18 cellular contexts compared by ENCODE assay signal in the genomic region with DNA sequence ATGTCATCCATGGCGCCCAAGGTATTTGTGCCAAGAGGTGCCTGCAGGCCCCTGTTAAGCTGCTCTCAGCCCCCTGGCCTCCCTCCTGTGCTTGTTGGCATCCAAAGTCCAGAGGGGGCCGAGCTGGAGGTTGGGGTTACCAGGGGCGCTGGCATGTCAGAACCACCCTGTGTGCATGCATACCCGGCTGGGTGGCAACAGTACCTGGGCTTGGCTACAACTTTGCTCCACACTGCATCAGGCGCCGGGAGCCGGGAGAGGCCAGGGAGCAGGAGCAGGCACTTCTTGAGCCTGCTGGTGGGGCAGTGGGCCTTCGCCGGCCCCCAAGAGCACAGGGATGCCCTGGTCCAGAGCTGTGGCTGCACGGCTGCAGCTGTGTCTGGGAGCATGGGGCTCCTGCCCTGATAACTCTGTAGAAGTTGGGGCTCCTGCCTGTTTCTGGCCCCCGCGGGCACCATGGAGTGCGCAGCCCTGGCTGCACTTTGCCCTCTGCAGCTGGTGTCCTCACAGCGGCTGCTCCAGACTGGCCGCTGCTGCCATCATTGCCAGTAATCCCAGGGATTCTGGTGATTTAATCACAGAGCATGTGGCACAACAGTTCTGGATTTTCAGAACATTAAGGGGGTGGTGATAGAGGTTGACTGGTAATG.
DNase-seq lines count a peak whose midpoint lies in the region; ATAC-seq, FAIRE-seq and TF ChIP-seq lines count a peak whose summit lies in the region.
"Had no signal": no experiment of that assay in that cellular context is flagged by ENCODE, and none has a peak within 500 bp of the region (broad histone marks: within the 10 kb centered on the region; RNA-seq: fewer than 3 reads in every experiment).

No MANE protein-coding gene starts in this region.

- H2BK120ac ChIP-seq in H1 (replicated peaks; ENCODE audit: low read depth, low read length) = no peak overlapping the region

- no peaks in the 10 kb centered on the region for H3K27me3 ChIP-seq in H1 (replicated peaks in 1 of 4; ENCODE audit: control insufficient read depth in 3 of 4, extremely low read depth in 1 of 4, insufficient read depth in 3 of 4, low read length in 3 of 4)
- H3K27me3 ChIP-seq in sigmoid colon = no peaks in the 10 kb centered on the region

- no peak overlapping the region for H3K9ac ChIP-seq in H1 (replicated peaks in 1 of 4; ENCODE audit: extremely low read depth in 1 of 4, low read depth in 3 of 4, low read length in 3 of 4)

- H3K4me3 ChIP-seq in H1 (ENCODE audit: extremely low read depth in 1 of 4, insufficient read depth in 2 of 4, low read depth in 3 of 4, low read length in 4 of 4) = no peak overlapping the region
- no peak overlapping the region for H3K4me3 ChIP-seq in sigmoid colon

- H3K36me3 ChIP-seq in H1 (ENCODE audit: control insufficient read depth in 2 of 4, insufficient read depth in 4 of 4, low read length in 3 of 4) (no peaks in the 10 kb centered on the region), sigmoid colon (peaks cover 0 to 18% (median 3%) of the 10 kb centered on the region in 4 donors)

- ATAC-seq in activated CD4-positive, alpha-beta T cell treated with anti-CD3 and anti-CD28 coated beads for 36 hours = no peak
- ATAC-seq: HCT116, Right ventricle myocardium inferior had no signal

- H4K5ac ChIP-seq in H1 (ENCODE audit: insufficient read length, low read depth, low read length) = no peak overlapping the region

- no peaks in the 10 kb centered on the region for H3K36me3 Mint-ChIP-seq in activated CD4-positive, alpha-beta T cell treated with anti-CD3 and anti-CD28 coated beads for 36 hours (ENCODE audit: low read depth)

- no peak for FAIRE-seq in H1 (lab: Jason Lieb, UNC)
- no peak for FAIRE-seq in frontal cortex (lab: Jason Lieb, UNC)

- no peaks in the 10 kb centered on the region for H3K9me3 ChIP-seq in H1 (ENCODE audit: insufficient read depth in 2 of 2, low read depth in 1 of 2, low read length in 1 of 2)
- H3K9me3 ChIP-seq in sigmoid colon = no peaks in the 10 kb centered on the region
- H3K9me3 ChIP-seq: Caco-2 had no signal

- H3K9me3 Mint-ChIP-seq in activated CD4-positive, alpha-beta T cell treated with anti-CD3 and anti-CD28 coated beads for 36 hours (ENCODE audit: low read depth) = no peaks in the 10 kb centered on the region

- H4K8ac ChIP-seq in H1 (ENCODE audit: extremely low read depth, insufficient read depth, low read length) = no peak overlapping the region

- intact Hi-C loops in sigmoid colon (cut with DNase I) = no loop called here
- intact Hi-C loops in activated CD4-positive, alpha-beta T cell treated with anti-CD3 and anti-CD28 coated beads for 36 hours (cut with DNase I, micrococcal nuclease) = no loop called here

- H2BK12ac ChIP-seq in H1 (ENCODE audit: low read depth, low read length) = no peak overlapping the region

- no peak overlapping the region for H3K23ac ChIP-seq in H1 (ENCODE audit: insufficient read length)

- CTCF ChIA-PET in H1 (lab: Charles Lee; ENCODE audit: partially characterized antibody) = interaction anchor here (0.5 to 1.9 kb wide), 7 partner anchors 14 to 263 kb away, joined by 3 to 6 read pairs (median 3); no protein-coding TSS in a partner anchor
- CTCF ChIA-PET in activated CD4-positive, alpha-beta T cell treated with anti-CD3 and anti-CD28 coated beads for 36 hours (lab: Charles Lee) = interaction anchor here (1.0 to 1.1 kb wide), 2 partner anchors 9 to 179 kb away, joined by 3 read pairs; no protein-coding TSS in a partner anchor

- H2BK15ac ChIP-seq in H1 (ENCODE audit: low read length) = no peak overlapping the region

- TF ChIP-seq POLR2A in H1 (IDR thresholded peaks at IDR 0.05; ENCODE audit: control extremely low read depth in 1 of 2, low read depth in 2 of 2, low read length in 2 of 2) = no peak
- no peak for TF ChIP-seq POLR2A in sigmoid colon (IDR thresholded peaks at IDR 0.05)

- no peak overlapping the region for H4K91ac ChIP-seq in H1 (replicated peaks; ENCODE audit: insufficient read length, low read length)

- H3K79me2 ChIP-seq in H1 (ENCODE audit: control insufficient read depth in 1 of 2, insufficient read depth in 2 of 2, low read length in 2 of 2) = no peaks in the 10 kb centered on the region

- TF ChIP-seq RAD21 in H1 (IDR thresholded peaks at IDR 0.05 in 1 of 2, conservative IDR thresholded peaks at IDR 0.05 in 1 of 2; ENCODE audit: low read depth in 2 of 2, low read length in 2 of 2) = no peak

- no peak overlapping the region for H3K27ac Mint-ChIP-seq in activated CD4-positive, alpha-beta T cell treated with anti-CD3 and anti-CD28 coated beads for 36 hours

- peak overlapping the region; percentile 86 for H3K4ac ChIP-seq in H1 (replicated peaks; ENCODE audit: insufficient read length, low read depth, low read length)

- H2BK5ac ChIP-seq in H1 (ENCODE audit: low read depth, low read length) = no peak overlapping the region

- no peak overlapping the region for H2AFZ ChIP-seq in H1 (ENCODE audit: low read length)

- no peak overlapping the region for H3K56ac ChIP-seq in H1 (replicated peaks; ENCODE audit: insufficient read length, low read depth, low read length)

- H3K27me3 Mint-ChIP-seq in activated CD4-positive, alpha-beta T cell treated with anti-CD3 and anti-CD28 coated beads for 36 hours = no peaks in the 10 kb centered on the region

- WGBS in H1 (ENCODE audit: extremely low coverage in 1 of 2, insufficient coverage in 1 of 2, insufficient read length in 1 of 2, insufficient replicate concordance in 2 of 2, low coverage in 1 of 2, low lambda C conversion rate in 2 of 2, missing lambda C conversion rate in 1 of 2), 2 experiments = 88% methylated on average over 15 of the region's 15 CpGs; no CpG with 5 or more reads in 1 of the 2 experiments
- WGBS in sigmoid colon, 2 donors = 92 to 94% methylated on average over 15 of the region's 15 CpGs

- H3K27ac ChIP-seq in H1 (ENCODE audit: low read depth, low read length) (no peak overlapping the region), sigmoid colon (peak overlapping the region; percentile 51 to 81 (median 70))

- no peak overlapping the region for H2BK20ac ChIP-seq in H1 (ENCODE audit: low read length)

- H3K4me1 ChIP-seq in H1 (replicated peaks in 1 of 4; ENCODE audit: control insufficient read depth in 3 of 4, insufficient read depth in 4 of 4, low read length in 3 of 4) (peaks cover 2 to 16% (median 7%) of the 10 kb centered on the region in 4 experiments; a peak in 6 of 7 replicates), sigmoid colon (peaks cover 0 to 81% (median 59%) of the 10 kb centered on the region in 4 donors)
- H3K4me1 ChIP-seq: Caco-2 had no signal

- no peak overlapping the region for H3K4me3 Mint-ChIP-seq in activated CD4-positive, alpha-beta T cell treated with anti-CD3 and anti-CD28 coated beads for 36 hours

- TF ChIP-seq CTCF in H1 (IDR thresholded peaks at IDR 0.05; ENCODE audit: control extremely low read depth in 1 of 3, insufficient read depth in 1 of 3, low read depth in 1 of 3, low read length in 3 of 3) = no peak
- TF ChIP-seq CTCF in sigmoid colon (IDR thresholded peaks at IDR 0.05) = no peak

- TF ChIP-seq EP300 in H1 (IDR thresholded peaks at IDR 0.05; ENCODE audit: borderline replicate concordance in 1 of 2, low read depth in 2 of 2, low read length in 2 of 2) (no peak), sigmoid colon (IDR thresholded peaks at IDR 0.05) (no peak)

- H3K4me1 Mint-ChIP-seq in activated CD4-positive, alpha-beta T cell treated with anti-CD3 and anti-CD28 coated beads for 36 hours = no peaks in the 10 kb centered on the region

- peak; percentile 51 for DNase-seq in D341Med (ENCODE audit: low spot score)
- peak; percentile 33 for DNase-seq in NCI-H82 treated with DMSO at 0.1 percent for 48 hours (lab: John Stamatoyannopoulos, UW; ENCODE audit: unreplicated experiment)
- no peak for DNase-seq in H1 (ENCODE audit: low read depth in 1 of 2, low spot score in 2 of 2)
- no peak for DNase-seq in sigmoid colon
- no peak for DNase-seq in UCSD-AML1 (lab: John Stamatoyannopoulos, UW; ENCODE audit: unreplicated experiment)
- no peak for DNase-seq in activated CD4-positive, alpha-beta T cell treated with anti-CD3 and anti-CD28 coated beads for 36 hours
- DNase-seq in frontal cortex (ENCODE audit: low spot score in 2 of 2) = no peak
- DNase-seq in SHP77 (lab: John Stamatoyannopoulos, UW) = no peak
- DNase-seq: Caco-2, DND-41, GDM1, MV-4-11, NCI-H1436 treated with DMSO at 0.1 percent for 48 hours, NCI-H2081 treated with DMSO at 0.1 percent for 48 hours, NCI-H345, NCI-H526 treated with DMSO at 0.1 percent for 48 hours had no signal

- no peak overlapping the region for H3K4me2 ChIP-seq in H1 (ENCODE audit: insufficient read depth in 1 of 2, low read depth in 2 of 2, low read length in 2 of 2)

- H3K23me2 ChIP-seq in H1 (ENCODE audit: low read depth, low read length) = no peaks in the 10 kb centered on the region

- H4K20me1 ChIP-seq in H1 (replicated peaks in 1 of 2; ENCODE audit: control insufficient read depth in 1 of 2, insufficient read depth in 2 of 2, low read length in 2 of 2) = peaks cover 0 to under 1% of the 10 kb centered on the region in 2 experiments

- H3K14ac ChIP-seq in H1 (ENCODE audit: insufficient read length) = no peak overlapping the region

- no peak overlapping the region for H2AK5ac ChIP-seq in H1 (ENCODE audit: low read depth, low read length)

- H3K79me1 ChIP-seq in H1 (ENCODE audit: low read depth, low read length) = no peaks in the 10 kb centered on the region

- no peak overlapping the region for H3K18ac ChIP-seq in H1 (ENCODE audit: extremely low read depth, low read length)

- POLR2A ChIA-PET in H1 (lab: Charles Lee; ENCODE audit: partially characterized antibody) = interaction anchor here (0.6 kb wide), 1 partner anchor 29 kb away, joined by 3 read pairs; no protein-coding TSS in a partner anchor
- POLR2A ChIA-PET in activated CD4-positive, alpha-beta T cell treated with anti-CD3 and anti-CD28 coated beads for 36 hours (lab: Charles Lee) = no interaction called here

TF ChIP-seq in H1, 55 proteins besides CTCF, POLR2A, EP300 and RAD21 (continues in another document):
- TF ChIP-seq, protein P1, sequence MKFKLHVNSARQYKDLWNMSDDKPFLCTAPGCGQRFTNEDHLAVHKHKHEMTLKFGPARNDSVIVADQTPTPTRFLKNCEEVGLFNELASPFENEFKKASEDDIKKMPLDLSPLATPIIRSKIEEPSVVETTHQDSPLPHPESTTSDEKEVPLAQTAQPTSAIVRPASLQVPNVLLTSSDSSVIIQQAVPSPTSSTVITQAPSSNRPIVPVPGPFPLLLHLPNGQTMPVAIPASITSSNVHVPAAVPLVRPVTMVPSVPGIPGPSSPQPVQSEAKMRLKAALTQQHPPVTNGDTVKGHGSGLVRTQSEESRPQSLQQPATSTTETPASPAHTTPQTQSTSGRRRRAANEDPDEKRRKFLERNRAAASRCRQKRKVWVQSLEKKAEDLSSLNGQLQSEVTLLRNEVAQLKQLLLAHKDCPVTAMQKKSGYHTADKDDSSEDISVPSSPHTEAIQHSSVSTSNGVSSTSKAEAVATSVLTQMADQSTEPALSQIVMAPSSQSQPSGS (IDR thresholded peaks at IDR 0.05; ENCODE audit: low read length) = no peak

Comparison
In these comparisons a context has a peak if more than half of its experiments do, and no peak if none do; other contexts are left out.
1. DNase-seq: peak in D341Med (single experiment) and NCI-H82 treated with DMSO at 0.1 percent for 48 hours (single experiment); none in H1 (0 of 2), sigmoid colon (single experiment), UCSD-AML1 (single experiment), activated CD4-positive, alpha-beta T cell treated with anti-CD3 and anti-CD28 coated beads for 36 hours (single experiment), frontal cortex (0 of 2) and SHP77 (0 of 2).